Comparison of ENCODE assay signal across 1 cellular context in the genomic region with DNA sequence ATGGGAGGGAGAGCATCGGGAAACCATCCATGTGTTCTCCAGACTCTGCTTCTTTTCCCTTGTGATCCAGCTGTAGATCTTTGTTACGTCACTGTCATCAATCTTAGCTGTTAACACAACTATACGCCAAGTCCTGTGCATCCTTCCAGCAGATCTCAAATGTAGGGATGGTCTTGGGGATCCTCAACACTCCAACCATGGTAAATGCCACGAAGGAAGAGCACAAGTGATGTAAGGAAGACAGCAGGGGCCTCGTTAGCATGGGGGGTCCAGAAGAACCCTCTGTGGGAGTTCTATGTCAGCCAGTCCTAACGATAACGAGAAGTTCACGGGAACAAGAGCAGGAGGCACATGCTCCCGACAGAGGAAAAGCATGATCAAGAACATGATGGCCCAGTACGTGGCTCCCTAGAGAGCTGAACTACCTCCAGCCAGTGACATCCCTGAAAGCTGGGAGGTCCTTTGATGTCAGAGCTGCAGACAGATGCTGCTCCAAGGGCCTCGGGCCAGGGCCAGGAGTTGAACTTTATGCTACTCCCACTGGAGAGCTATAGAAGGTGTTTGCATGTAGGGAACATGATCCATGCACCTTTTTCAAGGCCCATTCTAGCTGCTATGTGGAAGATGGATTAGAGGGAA.
TF ChIP-seq lines count a peak whose summit lies in the region.

No MANE protein-coding gene starts in this region.

TF ChIP-seq in HepG2, 621 proteins besides CTCF, POLR2A, EP300 and RAD21 (continued from another document and continues in another):
- TF ChIP-seq, protein P1, sequence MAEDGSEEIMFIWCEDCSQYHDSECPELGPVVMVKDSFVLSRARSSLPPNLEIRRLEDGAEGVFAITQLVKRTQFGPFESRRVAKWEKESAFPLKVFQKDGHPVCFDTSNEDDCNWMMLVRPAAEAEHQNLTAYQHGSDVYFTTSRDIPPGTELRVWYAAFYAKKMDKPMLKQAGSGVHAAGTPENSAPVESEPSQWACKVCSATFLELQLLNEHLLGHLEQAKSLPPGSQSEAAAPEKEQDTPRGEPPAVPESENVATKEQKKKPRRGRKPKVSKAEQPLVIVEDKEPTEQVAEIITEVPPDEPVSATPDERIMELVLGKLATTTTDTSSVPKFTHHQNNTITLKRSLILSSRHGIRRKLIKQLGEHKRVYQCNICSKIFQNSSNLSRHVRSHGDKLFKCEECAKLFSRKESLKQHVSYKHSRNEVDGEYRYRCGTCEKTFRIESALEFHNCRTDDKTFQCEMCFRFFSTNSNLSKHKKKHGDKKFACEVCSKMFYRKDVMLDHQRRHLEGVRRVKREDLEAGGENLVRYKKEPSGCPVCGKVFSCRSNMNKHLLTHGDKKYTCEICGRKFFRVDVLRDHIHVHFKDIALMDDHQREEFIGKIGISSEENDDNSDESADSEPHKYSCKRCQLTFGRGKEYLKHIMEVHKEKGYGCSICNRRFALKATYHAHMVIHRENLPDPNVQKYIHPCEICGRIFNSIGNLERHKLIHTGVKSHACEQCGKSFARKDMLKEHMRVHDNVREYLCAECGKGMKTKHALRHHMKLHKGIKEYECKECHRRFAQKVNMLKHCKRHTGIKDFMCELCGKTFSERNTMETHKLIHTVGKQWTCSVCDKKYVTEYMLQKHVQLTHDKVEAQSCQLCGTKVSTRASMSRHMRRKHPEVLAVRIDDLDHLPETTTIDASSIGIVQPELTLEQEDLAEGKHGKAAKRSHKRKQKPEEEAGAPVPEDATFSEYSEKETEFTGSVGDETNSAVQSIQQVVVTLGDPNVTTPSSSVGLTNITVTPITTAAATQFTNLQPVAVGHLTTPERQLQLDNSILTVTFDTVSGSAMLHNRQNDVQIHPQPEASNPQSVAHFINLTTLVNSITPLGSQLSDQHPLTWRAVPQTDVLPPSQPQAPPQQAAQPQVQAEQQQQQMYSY (CRISPR knock-in tag; IDR thresholded peaks at IDR 0.05): no peak
- TF ChIP-seq ATF1 (CRISPR knock-in tag; IDR thresholded peaks at IDR 0.05) (no peak), HDAC2 (CRISPR knock-in tag; IDR thresholded peaks at IDR 0.05) (0 out of 2 replicates have a peak, but pooled peaks have one; percentile 65), BCL6 (CRISPR knock-in tag; IDR thresholded peaks at IDR 0.05) (peak; percentile 87), ZNF792 (CRISPR knock-in tag; IDR thresholded peaks at IDR 0.05) (no peak), ZSCAN25 (CRISPR knock-in tag; IDR thresholded peaks at IDR 0.05) (no peak), HHEX (CRISPR knock-in tag; IDR thresholded peaks at IDR 0.05) (peak; percentile 29; the same call in 1 of the 2 replicates), MYNN (CRISPR knock-in tag; IDR thresholded peaks at IDR 0.05; ENCODE audit: low read depth) (peak; percentile 28; the same call in 1 of the 2 replicates), JDP2 (CRISPR knock-in tag; IDR thresholded peaks at IDR 0.05; ENCODE audit: borderline replicate concordance) (no peak), SRY (CRISPR knock-in tag; IDR thresholded peaks at IDR 0.05) (no peak), SCMH1 (CRISPR knock-in tag; IDR thresholded peaks at IDR 0.05; ENCODE audit: borderline replicate concordance) (no peak), ZNF143 (CRISPR knock-in tag; IDR thresholded peaks at IDR 0.05) (no peak), ZNF713 (CRISPR knock-in tag; IDR thresholded peaks at IDR 0.05) (0 out of 2 replicates have a peak, but pooled peaks have one; percentile 35), YY1 (IDR thresholded peaks at IDR 0.05; ENCODE audit: insufficient read depth, insufficient replicate concordance, low read depth, low read length) (no peak), SALL1 (CRISPR knock-in tag; IDR thresholded peaks at IDR 0.05) (peak; percentile 78), GLI4 (CRISPR knock-in tag; IDR thresholded peaks at IDR 0.05; ENCODE audit: borderline replicate concordance) (no peak), ZNF781 (CRISPR knock-in tag; IDR thresholded peaks at IDR 0.05; ENCODE audit: borderline replicate concordance, not compliant biosample characterization) (no peak), ZFP36 (IDR thresholded peaks at IDR 0.05; ENCODE audit: borderline replicate concordance, low read depth, low read length, partially characterized antibody) (no peak), SIX1 (CRISPR knock-in tag; IDR thresholded peaks at IDR 0.05; ENCODE audit: borderline replicate concordance) (peak; percentile 82; the same call in 1 of the 2 replicates)
- TF ChIP-seq, protein P2, sequence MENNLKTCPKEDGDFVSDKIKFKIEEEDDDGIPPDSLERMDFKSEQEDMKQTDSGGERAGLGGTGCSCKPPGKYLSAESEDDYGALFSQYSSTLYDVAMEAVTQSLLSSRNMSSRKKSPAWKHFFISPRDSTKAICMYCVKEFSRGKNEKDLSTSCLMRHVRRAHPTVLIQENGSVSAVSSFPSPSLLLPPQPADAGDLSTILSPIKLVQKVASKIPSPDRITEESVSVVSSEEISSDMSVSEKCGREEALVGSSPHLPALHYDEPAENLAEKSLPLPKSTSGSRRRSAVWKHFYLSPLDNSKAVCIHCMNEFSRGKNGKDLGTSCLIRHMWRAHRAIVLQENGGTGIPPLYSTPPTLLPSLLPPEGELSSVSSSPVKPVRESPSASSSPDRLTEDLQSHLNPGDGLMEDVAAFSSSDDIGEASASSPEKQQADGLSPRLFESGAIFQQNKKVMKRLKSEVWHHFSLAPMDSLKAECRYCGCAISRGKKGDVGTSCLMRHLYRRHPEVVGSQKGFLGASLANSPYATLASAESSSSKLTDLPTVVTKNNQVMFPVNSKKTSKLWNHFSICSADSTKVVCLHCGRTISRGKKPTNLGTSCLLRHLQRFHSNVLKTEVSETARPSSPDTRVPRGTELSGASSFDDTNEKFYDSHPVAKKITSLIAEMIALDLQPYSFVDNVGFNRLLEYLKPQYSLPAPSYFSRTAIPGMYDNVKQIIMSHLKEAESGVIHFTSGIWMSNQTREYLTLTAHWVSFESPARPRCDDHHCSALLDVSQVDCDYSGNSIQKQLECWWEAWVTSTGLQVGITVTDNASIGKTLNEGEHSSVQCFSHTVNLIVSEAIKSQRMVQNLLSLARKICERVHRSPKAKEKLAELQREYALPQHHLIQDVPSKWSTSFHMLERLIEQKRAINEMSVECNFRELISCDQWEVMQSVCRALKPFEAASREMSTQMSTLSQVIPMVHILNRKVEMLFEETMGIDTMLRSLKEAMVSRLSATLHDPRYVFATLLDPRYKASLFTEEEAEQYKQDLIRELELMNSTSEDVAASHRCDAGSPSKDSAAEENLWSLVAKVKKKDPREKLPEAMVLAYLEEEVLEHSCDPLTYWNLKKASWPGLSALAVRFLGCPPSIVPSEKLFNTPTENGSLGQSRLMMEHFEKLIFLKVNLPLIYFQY (CRISPR knock-in tag; IDR thresholded peaks at IDR 0.05; ENCODE audit: borderline replicate concordance): peak; percentile 71; the same call in 1 of the 2 replicates
- TF ChIP-seq, protein P3, sequence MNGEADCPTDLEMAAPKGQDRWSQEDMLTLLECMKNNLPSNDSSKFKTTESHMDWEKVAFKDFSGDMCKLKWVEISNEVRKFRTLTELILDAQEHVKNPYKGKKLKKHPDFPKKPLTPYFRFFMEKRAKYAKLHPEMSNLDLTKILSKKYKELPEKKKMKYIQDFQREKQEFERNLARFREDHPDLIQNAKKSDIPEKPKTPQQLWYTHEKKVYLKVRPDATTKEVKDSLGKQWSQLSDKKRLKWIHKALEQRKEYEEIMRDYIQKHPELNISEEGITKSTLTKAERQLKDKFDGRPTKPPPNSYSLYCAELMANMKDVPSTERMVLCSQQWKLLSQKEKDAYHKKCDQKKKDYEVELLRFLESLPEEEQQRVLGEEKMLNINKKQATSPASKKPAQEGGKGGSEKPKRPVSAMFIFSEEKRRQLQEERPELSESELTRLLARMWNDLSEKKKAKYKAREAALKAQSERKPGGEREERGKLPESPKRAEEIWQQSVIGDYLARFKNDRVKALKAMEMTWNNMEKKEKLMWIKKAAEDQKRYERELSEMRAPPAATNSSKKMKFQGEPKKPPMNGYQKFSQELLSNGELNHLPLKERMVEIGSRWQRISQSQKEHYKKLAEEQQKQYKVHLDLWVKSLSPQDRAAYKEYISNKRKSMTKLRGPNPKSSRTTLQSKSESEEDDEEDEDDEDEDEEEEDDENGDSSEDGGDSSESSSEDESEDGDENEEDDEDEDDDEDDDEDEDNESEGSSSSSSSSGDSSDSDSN (CRISPR knock-in tag; IDR thresholded peaks at IDR 0.05): peak; percentile 28; the same call in 1 of the 2 replicates
- TF ChIP-seq, protein P4, sequence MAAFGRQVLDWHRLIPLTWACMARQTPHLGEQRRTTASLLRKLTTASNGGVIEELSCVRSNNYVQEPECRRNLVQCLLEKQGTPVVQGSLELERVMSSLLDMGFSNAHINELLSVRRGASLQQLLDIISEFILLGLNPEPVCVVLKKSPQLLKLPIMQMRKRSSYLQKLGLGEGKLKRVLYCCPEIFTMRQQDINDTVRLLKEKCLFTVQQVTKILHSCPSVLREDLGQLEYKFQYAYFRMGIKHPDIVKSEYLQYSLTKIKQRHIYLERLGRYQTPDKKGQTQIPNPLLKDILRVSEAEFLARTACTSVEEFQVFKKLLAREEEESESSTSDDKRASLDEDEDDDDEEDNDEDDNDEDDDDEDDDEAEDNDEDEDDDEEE (CRISPR knock-in tag; IDR thresholded peaks at IDR 0.05): no peak
- TF ChIP-seq, protein P5, sequence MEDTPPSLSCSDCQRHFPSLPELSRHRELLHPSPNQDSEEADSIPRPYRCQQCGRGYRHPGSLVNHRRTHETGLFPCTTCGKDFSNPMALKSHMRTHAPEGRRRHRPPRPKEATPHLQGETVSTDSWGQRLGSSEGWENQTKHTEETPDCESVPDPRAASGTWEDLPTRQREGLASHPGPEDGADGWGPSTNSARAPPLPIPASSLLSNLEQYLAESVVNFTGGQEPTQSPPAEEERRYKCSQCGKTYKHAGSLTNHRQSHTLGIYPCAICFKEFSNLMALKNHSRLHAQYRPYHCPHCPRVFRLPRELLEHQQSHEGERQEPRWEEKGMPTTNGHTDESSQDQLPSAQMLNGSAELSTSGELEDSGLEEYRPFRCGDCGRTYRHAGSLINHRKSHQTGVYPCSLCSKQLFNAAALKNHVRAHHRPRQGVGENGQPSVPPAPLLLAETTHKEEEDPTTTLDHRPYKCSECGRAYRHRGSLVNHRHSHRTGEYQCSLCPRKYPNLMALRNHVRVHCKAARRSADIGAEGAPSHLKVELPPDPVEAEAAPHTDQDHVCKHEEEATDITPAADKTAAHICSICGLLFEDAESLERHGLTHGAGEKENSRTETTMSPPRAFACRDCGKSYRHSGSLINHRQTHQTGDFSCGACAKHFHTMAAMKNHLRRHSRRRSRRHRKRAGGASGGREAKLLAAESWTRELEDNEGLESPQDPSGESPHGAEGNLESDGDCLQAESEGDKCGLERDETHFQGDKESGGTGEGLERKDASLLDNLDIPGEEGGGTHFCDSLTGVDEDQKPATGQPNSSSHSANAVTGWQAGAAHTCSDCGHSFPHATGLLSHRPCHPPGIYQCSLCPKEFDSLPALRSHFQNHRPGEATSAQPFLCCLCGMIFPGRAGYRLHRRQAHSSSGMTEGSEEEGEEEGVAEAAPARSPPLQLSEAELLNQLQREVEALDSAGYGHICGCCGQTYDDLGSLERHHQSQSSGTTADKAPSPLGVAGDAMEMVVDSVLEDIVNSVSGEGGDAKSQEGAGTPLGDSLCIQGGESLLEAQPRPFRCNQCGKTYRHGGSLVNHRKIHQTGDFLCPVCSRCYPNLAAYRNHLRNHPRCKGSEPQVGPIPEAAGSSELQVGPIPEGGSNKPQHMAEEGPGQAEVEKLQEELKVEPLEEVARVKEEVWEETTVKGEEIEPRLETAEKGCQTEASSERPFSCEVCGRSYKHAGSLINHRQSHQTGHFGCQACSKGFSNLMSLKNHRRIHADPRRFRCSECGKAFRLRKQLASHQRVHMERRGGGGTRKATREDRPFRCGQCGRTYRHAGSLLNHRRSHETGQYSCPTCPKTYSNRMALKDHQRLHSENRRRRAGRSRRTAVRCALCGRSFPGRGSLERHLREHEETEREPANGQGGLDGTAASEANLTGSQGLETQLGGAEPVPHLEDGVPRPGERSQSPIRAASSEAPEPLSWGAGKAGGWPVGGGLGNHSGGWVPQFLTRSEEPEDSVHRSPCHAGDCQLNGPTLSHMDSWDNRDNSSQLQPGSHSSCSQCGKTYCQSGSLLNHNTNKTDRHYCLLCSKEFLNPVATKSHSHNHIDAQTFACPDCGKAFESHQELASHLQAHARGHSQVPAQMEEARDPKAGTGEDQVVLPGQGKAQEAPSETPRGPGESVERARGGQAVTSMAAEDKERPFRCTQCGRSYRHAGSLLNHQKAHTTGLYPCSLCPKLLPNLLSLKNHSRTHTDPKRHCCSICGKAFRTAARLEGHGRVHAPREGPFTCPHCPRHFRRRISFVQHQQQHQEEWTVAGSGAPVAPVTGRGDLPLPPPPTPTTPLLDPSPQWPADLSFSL (CRISPR knock-in tag; IDR thresholded peaks at IDR 0.05): no peak
- TF ChIP-seq, protein P6, sequence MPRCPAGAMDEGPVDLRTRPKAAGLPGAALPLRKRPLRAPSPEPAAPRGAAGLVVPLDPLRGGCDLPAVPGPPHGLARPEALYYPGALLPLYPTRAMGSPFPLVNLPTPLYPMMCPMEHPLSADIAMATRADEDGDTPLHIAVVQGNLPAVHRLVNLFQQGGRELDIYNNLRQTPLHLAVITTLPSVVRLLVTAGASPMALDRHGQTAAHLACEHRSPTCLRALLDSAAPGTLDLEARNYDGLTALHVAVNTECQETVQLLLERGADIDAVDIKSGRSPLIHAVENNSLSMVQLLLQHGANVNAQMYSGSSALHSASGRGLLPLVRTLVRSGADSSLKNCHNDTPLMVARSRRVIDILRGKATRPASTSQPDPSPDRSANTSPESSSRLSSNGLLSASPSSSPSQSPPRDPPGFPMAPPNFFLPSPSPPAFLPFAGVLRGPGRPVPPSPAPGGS (CRISPR knock-in tag; IDR thresholded peaks at IDR 0.05): peak; percentile 79
- TF ChIP-seq, protein P7, sequence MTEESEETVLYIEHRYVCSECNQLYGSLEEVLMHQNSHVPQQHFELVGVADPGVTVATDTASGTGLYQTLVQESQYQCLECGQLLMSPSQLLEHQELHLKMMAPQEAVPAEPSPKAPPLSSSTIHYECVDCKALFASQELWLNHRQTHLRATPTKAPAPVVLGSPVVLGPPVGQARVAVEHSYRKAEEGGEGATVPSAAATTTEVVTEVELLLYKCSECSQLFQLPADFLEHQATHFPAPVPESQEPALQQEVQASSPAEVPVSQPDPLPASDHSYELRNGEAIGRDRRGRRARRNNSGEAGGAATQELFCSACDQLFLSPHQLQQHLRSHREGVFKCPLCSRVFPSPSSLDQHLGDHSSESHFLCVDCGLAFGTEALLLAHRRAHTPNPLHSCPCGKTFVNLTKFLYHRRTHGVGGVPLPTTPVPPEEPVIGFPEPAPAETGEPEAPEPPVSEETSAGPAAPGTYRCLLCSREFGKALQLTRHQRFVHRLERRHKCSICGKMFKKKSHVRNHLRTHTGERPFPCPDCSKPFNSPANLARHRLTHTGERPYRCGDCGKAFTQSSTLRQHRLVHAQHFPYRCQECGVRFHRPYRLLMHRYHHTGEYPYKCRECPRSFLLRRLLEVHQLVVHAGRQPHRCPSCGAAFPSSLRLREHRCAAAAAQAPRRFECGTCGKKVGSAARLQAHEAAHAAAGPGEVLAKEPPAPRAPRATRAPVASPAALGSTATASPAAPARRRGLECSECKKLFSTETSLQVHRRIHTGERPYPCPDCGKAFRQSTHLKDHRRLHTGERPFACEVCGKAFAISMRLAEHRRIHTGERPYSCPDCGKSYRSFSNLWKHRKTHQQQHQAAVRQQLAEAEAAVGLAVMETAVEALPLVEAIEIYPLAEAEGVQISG (CRISPR knock-in tag; IDR thresholded peaks at IDR 0.05): peak; percentile 43; the same call in 1 of the 2 replicates
- TF ChIP-seq, protein P8, sequence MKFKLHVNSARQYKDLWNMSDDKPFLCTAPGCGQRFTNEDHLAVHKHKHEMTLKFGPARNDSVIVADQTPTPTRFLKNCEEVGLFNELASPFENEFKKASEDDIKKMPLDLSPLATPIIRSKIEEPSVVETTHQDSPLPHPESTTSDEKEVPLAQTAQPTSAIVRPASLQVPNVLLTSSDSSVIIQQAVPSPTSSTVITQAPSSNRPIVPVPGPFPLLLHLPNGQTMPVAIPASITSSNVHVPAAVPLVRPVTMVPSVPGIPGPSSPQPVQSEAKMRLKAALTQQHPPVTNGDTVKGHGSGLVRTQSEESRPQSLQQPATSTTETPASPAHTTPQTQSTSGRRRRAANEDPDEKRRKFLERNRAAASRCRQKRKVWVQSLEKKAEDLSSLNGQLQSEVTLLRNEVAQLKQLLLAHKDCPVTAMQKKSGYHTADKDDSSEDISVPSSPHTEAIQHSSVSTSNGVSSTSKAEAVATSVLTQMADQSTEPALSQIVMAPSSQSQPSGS (CRISPR knock-in tag; IDR thresholded peaks at IDR 0.05): 0 out of 2 replicates have a peak, but pooled peaks have one; percentile 38
